24 cellular contexts compared by ENCODE assay signal in the genomic region with DNA sequence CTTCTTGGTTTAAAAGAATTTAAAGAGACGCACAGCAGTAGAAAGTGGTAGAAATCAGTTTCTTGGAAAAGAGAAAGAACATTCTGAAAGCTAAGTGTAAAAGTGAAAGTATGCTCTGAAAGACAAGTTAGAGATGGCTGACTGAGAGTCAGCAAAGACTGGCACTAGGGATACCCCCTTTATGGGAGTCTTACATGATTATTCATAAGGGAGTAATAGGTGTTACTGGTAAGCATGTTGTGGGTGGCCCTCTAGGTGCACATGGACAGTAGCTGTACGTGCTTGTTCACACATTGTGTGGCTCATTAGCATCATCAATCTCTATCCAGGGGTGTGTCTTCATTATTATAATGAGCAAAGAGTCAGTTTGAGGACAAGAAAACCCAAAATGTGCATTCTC.
"Had no signal": no experiment of that assay in that cellular context is flagged by ENCODE, and none has a peak within 500 bp of the region (broad histone marks: within the 10 kb centered on the region; RNA-seq: fewer than 3 reads in every experiment).

No MANE protein-coding gene starts in this region.

- H3K36me3 Mint-ChIP-seq: memory B cell, naive B cell, type B pancreatic cell had no signal

- H3K36me3 ChIP-seq: colonic mucosa, esophagus muscularis mucosa, right lobe of liver, tibial artery had no signal

- H3K4me3 ChIP-seq: colonic mucosa, esophagus muscularis mucosa, lung, mucosa of descending colon, right lobe of liver, testis, tibial artery had no signal

- DNase-seq: colonic mucosa; effector CD8-positive, alpha-beta T cell; foreskin keratinocyte; kidney; mucosa of descending colon; naive B cell; right lobe of liver; small intestine; stimulated activated CD4-positive, alpha-beta T cell treated with anti-CD3 and anti-CD28 coated beads, Interleukin-15, amount 100 ng/mL, for 24 hours; stimulated activated CD4-positive, alpha-beta T cell treated with anti-CD3 and anti-CD28 coated beads, Interleukin-2, amount 100 ng/mL, for 48 hours; stimulated activated naive CD4-positive, alpha-beta T cell; substantia nigra; testis; tibial artery had no signal

- ATAC-seq: foreskin keratinocyte; left lobe of liver; mucosa of descending colon; natural killer cell treated with Interleukin-12 subunit alpha and Interleukin-12 subunit beta and Interleukin-15 and Interleukin-18, amount 100 ng/mL, for 72 hours; right lobe of liver had no signal

- H3K4me1 Mint-ChIP-seq: memory B cell, naive B cell, neural crest cell had no signal

- H3K27ac Mint-ChIP-seq: dendritic cell treated with granulocyte-macrophage colony-stimulating factor and Interleukin-4, amounts not matched to agents 40 ng/mL and 50 ng/mL, for 4 days; memory B cell; naive B cell; natural killer cell treated with Interleukin-12 subunit alpha and Interleukin-12 subunit beta and Interleukin-15 and Interleukin-18, amount 100 ng/mL, for 72 hours; progenitor cell of endocrine pancreas; type B pancreatic cell had no signal

- H3K4me1 ChIP-seq: colonic mucosa, esophagus muscularis mucosa, foreskin keratinocyte, parathyroid adenoma, right lobe of liver, testis, tibial artery had no signal

- H3K4me3 Mint-ChIP-seq: dendritic cell treated with granulocyte-macrophage colony-stimulating factor and Interleukin-4, amounts not matched to agents 40 ng/mL and 50 ng/mL, for 4 days; memory B cell; naive B cell; natural killer cell treated with Interleukin-12 subunit alpha and Interleukin-12 subunit beta and Interleukin-15 and Interleukin-18, amount 100 ng/mL, for 72 hours; neural crest cell; type B pancreatic cell had no signal

- H3K27ac ChIP-seq: colonic mucosa, esophagus muscularis mucosa, foreskin keratinocyte, parathyroid adenoma, right lobe of liver, testis, tibial artery had no signal

- H3K9me3 ChIP-seq: colonic mucosa, esophagus muscularis mucosa, mucosa of descending colon, right lobe of liver, testis, tibial artery had no signal

- H3K27me3 Mint-ChIP-seq: dendritic cell treated with granulocyte-macrophage colony-stimulating factor and Interleukin-4, amounts not matched to agents 40 ng/mL and 50 ng/mL, for 4 days; naive B cell; natural killer cell treated with Interleukin-12 subunit alpha and Interleukin-12 subunit beta and Interleukin-15 and Interleukin-18, amount 100 ng/mL, for 72 hours; progenitor cell of endocrine pancreas; type B pancreatic cell had no signal
